14 cellular contexts compared by ENCODE assay signal in the genomic region with DNA sequence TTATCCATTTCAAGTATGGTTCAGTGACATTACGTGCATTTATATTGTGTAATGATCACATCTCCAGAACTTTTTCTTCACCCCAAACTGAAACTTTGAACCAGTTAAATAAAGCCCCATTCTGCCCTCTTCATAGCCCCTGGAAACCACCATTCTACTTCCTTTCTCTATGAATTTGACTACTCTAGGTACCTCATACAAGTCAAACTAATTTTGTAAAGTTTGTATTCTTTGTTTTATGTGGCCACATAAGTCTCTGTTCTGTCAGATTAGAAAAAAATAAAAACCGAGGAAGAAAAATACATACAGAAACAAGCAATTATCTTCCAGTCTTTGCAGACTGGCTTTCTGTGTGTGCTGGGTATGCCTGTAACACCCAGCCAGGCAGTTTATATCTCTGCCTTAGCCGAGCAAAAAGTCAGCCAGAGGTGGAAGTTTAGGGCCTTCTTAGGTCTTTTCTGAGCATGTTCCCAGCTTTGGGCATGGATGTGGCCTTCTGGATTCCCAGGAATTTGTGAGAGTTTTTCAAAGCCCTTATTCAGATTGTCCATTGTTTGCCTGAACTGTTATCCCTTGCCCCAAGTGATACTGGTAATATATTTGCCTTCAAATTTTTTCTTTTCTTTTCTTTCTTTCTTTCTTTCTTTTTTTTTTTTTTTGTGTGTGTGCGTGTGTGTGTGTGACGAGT. TPM values are rescaled to one million over a fixed set of nuclear protein-coding genes. Genes with fewer than 3 reads are reported as not detected.
DNase-seq lines count a peak whose midpoint lies in the region; ATAC-seq, FAIRE-seq and TF ChIP-seq lines count a peak whose summit lies in the region.
"Had no signal": no experiment of that assay in that cellular context is flagged by ENCODE, and none has a peak within 500 bp of the region (broad histone marks: within the 10 kb centered on the region; RNA-seq: fewer than 3 reads in every experiment).

No MANE protein-coding gene starts in this region.

- DNase-seq in Jurkat, Clone E6-1 (ENCODE audit: low read depth, low spot score), result peak; percentile 11
- peak; percentile 9 for DNase-seq in neural progenitor cell (ENCODE audit: low spot score)
- no peak for DNase-seq in stimulated activated CD4-positive, alpha-beta T cell treated with anti-CD3 and anti-CD28 coated beads, Interleukin-4, amount 100 ng/mL, for 1 hour
- no peak for DNase-seq in urothelium cell line (ENCODE audit: low spot score)
- DNase-seq in NCI-H2029 (lab: John Stamatoyannopoulos, UW), result no peak
- DNase-seq in HFFc6, result no peak
- DNase-seq: activated CD8-positive, alpha-beta memory T cell treated with anti-CD3 and anti-CD28 coated beads for 24 hours; DMS153; kidney glomerular epithelial cell had no signal

- FAIRE-seq in urothelium cell line (lab: Jason Lieb, UNC), result no peak

- no peaks in the 10 kb centered on the region for H4K20me1 ChIP-seq in neural progenitor cell (ENCODE audit: low read depth)

- H3K27me3 ChIP-seq in neural progenitor cell, result no peaks in the 10 kb centered on the region
- H3K27me3 ChIP-seq: breast epithelium had no signal

- H3K4me1 ChIP-seq in neural progenitor cell, result no peaks in the 10 kb centered on the region
- H3K4me1 ChIP-seq: breast epithelium had no signal

- no peaks in the 10 kb centered on the region for H3K9me3 ChIP-seq in neural progenitor cell (ENCODE audit: low read depth)
- H3K9me3 ChIP-seq: breast epithelium had no signal

- H3K4me1 Mint-ChIP-seq in neural progenitor cell (peaks cover 5% of the 10 kb centered on the region), HFFc6 (ENCODE audit: low read depth) (peaks cover 50% of the 10 kb centered on the region)

- H3K9me3 Mint-ChIP-seq in neural progenitor cell (peaks cover 11% of the 10 kb centered on the region), HFFc6 (no peaks in the 10 kb centered on the region)

- no peak for TF ChIP-seq CTCF in neural progenitor cell (IDR thresholded peaks at IDR 0.05)
- TF ChIP-seq CTCF in HFFc6 (IDR thresholded peaks at IDR 0.05), result no peak

- ATAC-seq in GM18868 (IDR thresholded peaks at IDR 0.05; ENCODE audit: unreplicated experiment), result peak; percentile 64
- ATAC-seq in HG02571 (IDR thresholded peaks at IDR 0.05; ENCODE audit: unreplicated experiment), result peak; percentile 60
- ATAC-seq: esophagus mucosa had no signal

- H3K36me3 ChIP-seq in neural progenitor cell, result no peaks in the 10 kb centered on the region
- H3K36me3 ChIP-seq: breast epithelium had no signal

- H3K79me2 ChIP-seq in neural progenitor cell (ENCODE audit: low read depth), result no peaks in the 10 kb centered on the region

- no peak overlapping the region for H3K9ac ChIP-seq in neural progenitor cell

- H3K27ac Mint-ChIP-seq in neural progenitor cell (no peak overlapping the region), HFFc6 (no peak overlapping the region)
- H3K27ac Mint-ChIP-seq: progenitor cell of endocrine pancreas had no signal

- no peaks in the 10 kb centered on the region for H3F3A ChIP-seq in neural progenitor cell (ENCODE audit: low read depth)

- peak overlapping the region; percentile 40 for H2AFZ ChIP-seq in neural progenitor cell (replicated peaks)

- no peak overlapping the region for H3K4me3 ChIP-seq in Jurkat, Clone E6-1 (ENCODE audit: low read length)
- H3K4me3 ChIP-seq in neural progenitor cell, result no peak overlapping the region
- H3K4me3 ChIP-seq: breast epithelium had no signal

- no peaks in the 10 kb centered on the region for H3K36me3 Mint-ChIP-seq in neural progenitor cell
- H3K36me3 Mint-ChIP-seq in HFFc6 (ENCODE audit: low read depth), result no peaks in the 10 kb centered on the region

- H3K4me3 Mint-ChIP-seq in neural progenitor cell (no peak overlapping the region), HFFc6 (no peak overlapping the region)

- H3K27ac ChIP-seq in neural progenitor cell, result no peak overlapping the region

- peaks cover 2% of the 10 kb centered on the region for H3K27me3 Mint-ChIP-seq in neural progenitor cell (ENCODE audit: insufficient read depth, low read depth)
- H3K27me3 Mint-ChIP-seq in HFFc6 (ENCODE audit: insufficient read depth), result no peaks in the 10 kb centered on the region; the same call in 1 of the 2 replicates
- H3K27me3 Mint-ChIP-seq: progenitor cell of endocrine pancreas had no signal

- no peak overlapping the region for H3K4me2 ChIP-seq in neural progenitor cell

RNA-seq across cellular contexts. Expression of a gene that starts 6.0 kb away (rescaled TPM):
- polyA plus RNA-seq in Jurkat, Clone E6-1 (2012; ENCODE audit: insufficient read depth, insufficient read length), result 6.2 TPM
- total RNA-seq in neural progenitor cell (ENCODE audit: low replicate concordance), result 10.7 and 12.2 TPM in 2 replicates
- total RNA-seq in HFFc6 (2021; fragmentation: NEBNext Ultra II Directional; extraction: Animal tissue kit (Norgen Biotek cat#: 25700)), result 1 to 10 TPM; 5.6 to 7.0 (median 6.3) TPM

Comparison
In these comparisons a context has a peak if more than half of its experiments do, and no peak if none do; other contexts are left out.
1. DNase-seq: peak in Jurkat, Clone E6-1 (single experiment) and neural progenitor cell (single experiment); none in stimulated activated CD4-positive, alpha-beta T cell treated with anti-CD3 and anti-CD28 coated beads, Interleukin-4, amount 100 ng/mL, for 1 hour (single experiment), urothelium cell line (single experiment), NCI-H2029 (single experiment) and HFFc6 (single experiment).